Comparison of ENCODE assay signal across 8 cellular contexts in genomic region chr2:111946294-111947114, GRCh38. TPM values are rescaled to one million over a fixed set of nuclear protein-coding genes. Genes with fewer than 3 reads are reported as not detected.
DNase-seq lines count a peak whose midpoint lies in the region; ATAC-seq and TF ChIP-seq lines count a peak whose summit lies in the region.

No MANE protein-coding gene starts in this region.

- intact Hi-C loops in left ventricle myocardium superior (cut with micrococcal nuclease): no loop called here

- ATAC-seq in left ventricle myocardium superior: peak; percentile 93

- no peaks in the 10 kb centered on the region for H3K27me3 ChIP-seq in WERI-Rb-1 (ENCODE audit: insufficient read depth, low read depth, severe bottlenecking)

- H3K9me3 ChIP-seq in WERI-Rb-1 (ENCODE audit: severe bottlenecking): no peaks in the 10 kb centered on the region

- DNase-seq in HT-29 (ENCODE audit: low spot score) (peak; percentile 95), WERI-Rb-1 (peak; percentile 27), left ventricle myocardium superior (no peak), smooth muscle cell of the brain vasculature (ENCODE audit: low read depth, low spot score) (peak; percentile 37), cortex of kidney (lab: John Stamatoyannopoulos, UW) (no peak), ecto neural progenitor cell (ENCODE audit: low spot score) (no peak), T-helper 1 cell (no peak)
- DNase-seq in stimulated activated CD8-positive, alpha-beta memory T cell treated with anti-CD3 and anti-CD28 coated beads, Interleukin-4, amount 100 ng/mL, for 48 hours: no peak

- H3K27ac ChIP-seq in WERI-Rb-1: no peak overlapping the region

- TF ChIP-seq CTCF in WERI-Rb-1 (IDR thresholded peaks at IDR 0.05; ENCODE audit: low read depth, low read length): no peak

- no peak overlapping the region for H3K4me3 ChIP-seq in WERI-Rb-1 (ENCODE audit: low read depth, low read length)

- H3K36me3 ChIP-seq in WERI-Rb-1: no peaks in the 10 kb centered on the region

RNA-seq across cellular contexts. Expression of gene MERTK, which starts 48.1 kb away (rescaled TPM):
- 0.34 and 0.46 TPM in 2 replicates for total RNA-seq in HT-29 (2014; rRNA removed; shearing (Covaris generic))
- total RNA-seq in left ventricle myocardium superior: 5.0 TPM

Comparison
In these comparisons a context has a peak if more than half of its experiments do, and no peak if none do; other contexts are left out.
1. DNase-seq: peak in HT-29 (single experiment), WERI-Rb-1 (single experiment) and smooth muscle cell of the brain vasculature (single experiment); none in left ventricle myocardium superior (single experiment), cortex of kidney (single experiment), ecto neural progenitor cell (single experiment), T-helper 1 cell (0 of 5) and stimulated activated CD8-positive, alpha-beta memory T cell treated with anti-CD3 and anti-CD28 coated beads, Interleukin-4, amount 100 ng/mL, for 48 hours (single experiment).